1 cellular context compared by ENCODE assay signal in the genomic region with DNA sequence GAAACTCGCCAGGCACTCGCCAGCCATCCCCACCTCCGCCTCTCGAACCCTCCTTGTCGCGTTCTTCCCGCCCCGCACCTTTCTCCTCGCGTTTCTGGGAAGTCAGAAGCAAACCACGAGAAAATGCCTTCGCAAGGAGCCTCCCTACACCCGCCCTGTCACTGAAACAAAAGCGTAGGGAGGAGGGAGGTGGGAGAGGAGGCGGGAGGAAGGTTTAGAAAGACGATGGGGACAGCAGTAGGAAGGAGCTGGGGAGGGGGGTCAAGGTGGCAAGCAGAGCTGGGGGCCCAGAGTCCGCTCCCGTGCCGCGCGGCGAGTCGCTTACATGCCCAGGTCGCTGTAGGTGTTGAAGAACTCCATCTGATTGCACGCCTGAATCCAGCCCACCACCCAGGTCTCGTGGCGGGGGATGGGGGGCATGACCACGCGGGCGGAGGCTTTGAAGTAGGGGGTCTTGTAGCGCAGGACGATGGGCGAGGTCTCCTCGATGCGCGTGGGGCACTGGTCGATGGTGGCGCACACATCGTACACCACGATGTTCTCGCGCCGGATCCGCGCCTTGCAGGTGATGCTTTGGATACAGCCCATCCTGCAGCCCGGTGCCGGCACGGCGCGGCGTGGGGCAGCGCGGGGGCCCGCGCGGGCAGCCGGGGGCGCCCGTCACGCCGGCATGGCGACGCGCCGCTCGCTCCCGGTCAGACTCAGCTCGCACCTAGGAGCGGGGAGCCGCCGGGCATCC.
TF ChIP-seq lines count a peak whose summit lies in the region.

No MANE protein-coding gene starts in this region.

TF ChIP-seq in IMR-90, 13 proteins besides CTCF, POLR2A, EP300 and RAD21:
- TF ChIP-seq, protein P1, sequence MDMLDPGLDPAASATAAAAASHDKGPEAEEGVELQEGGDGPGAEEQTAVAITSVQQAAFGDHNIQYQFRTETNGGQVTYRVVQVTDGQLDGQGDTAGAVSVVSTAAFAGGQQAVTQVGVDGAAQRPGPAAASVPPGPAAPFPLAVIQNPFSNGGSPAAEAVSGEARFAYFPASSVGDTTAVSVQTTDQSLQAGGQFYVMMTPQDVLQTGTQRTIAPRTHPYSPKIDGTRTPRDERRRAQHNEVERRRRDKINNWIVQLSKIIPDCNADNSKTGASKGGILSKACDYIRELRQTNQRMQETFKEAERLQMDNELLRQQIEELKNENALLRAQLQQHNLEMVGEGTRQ (IDR thresholded peaks at IDR 0.05; ENCODE audit: low read depth, low read length): no peak
- no peak for TF ChIP-seq MXI1 (IDR thresholded peaks at IDR 0.05; ENCODE audit: borderline replicate concordance, low read depth, low read length)
- TF ChIP-seq BHLHE40 (IDR thresholded peaks at IDR 0.05; ENCODE audit: low read depth, low read length): no peak
- no peak for TF ChIP-seq MAZ (IDR thresholded peaks at IDR 0.05; ENCODE audit: borderline replicate concordance, low read depth, low read length)
- no peak for TF ChIP-seq NFE2L2 (IDR thresholded peaks at IDR 0.05; ENCODE audit: low read depth, low read length)
- TF ChIP-seq, protein P2, sequence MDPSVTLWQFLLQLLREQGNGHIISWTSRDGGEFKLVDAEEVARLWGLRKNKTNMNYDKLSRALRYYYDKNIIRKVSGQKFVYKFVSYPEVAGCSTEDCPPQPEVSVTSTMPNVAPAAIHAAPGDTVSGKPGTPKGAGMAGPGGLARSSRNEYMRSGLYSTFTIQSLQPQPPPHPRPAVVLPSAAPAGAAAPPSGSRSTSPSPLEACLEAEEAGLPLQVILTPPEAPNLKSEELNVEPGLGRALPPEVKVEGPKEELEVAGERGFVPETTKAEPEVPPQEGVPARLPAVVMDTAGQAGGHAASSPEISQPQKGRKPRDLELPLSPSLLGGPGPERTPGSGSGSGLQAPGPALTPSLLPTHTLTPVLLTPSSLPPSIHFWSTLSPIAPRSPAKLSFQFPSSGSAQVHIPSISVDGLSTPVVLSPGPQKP (IDR thresholded peaks at IDR 0.05; ENCODE audit: borderline replicate concordance, low read depth, low read length): no peak
- no peak for TF ChIP-seq MAFK (IDR thresholded peaks at IDR 0.05; ENCODE audit: low read depth, low read length)
- TF ChIP-seq RFX5 (IDR thresholded peaks at IDR 0.05; ENCODE audit: low read depth, low read length): no peak
- no peak for TF ChIP-seq SMC3 (IDR thresholded peaks at IDR 0.05; ENCODE audit: low read depth, low read length)
TF ChIP-seq in IMR-90: peak in this region for 0.
